ENCODE assay signal across 14 cellular contexts in the genomic region with DNA sequence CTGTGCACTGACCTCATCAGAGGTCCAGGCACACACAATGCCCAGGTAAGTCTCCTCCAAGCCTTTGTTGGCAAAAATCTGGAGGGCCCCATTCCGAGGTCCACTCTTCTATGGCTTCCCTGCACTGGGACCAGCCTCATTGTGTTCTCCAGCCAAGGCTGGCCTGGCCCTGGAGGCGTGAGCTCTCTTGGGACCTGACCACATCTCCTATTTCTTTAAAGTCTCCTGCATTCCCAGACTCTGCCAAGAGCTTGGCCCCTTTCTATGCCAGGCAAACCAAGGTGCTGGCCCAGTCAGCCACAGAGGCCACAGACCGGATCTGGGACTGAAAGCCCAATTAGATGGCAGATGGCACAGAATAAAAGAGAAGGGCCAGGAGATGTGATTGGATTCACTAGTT.
"Had no signal": no experiment of that assay in that cellular context is flagged by ENCODE, and none has a peak within 500 bp of the region (broad histone marks: within the 10 kb centered on the region; RNA-seq: fewer than 3 reads in every experiment).

No MANE protein-coding gene starts in this region.

- H3K4me3 Mint-ChIP-seq: activated CD8-positive, alpha-beta T cell treated with anti-CD3 and anti-CD28 coated beads for 36 hours; activated T-cell treated with anti-CD3 and anti-CD28 coated beads, Interleukin-2, amount 50 U/mL, for 4 hours; T-cell had no signal

- H3K9me3 Mint-ChIP-seq: activated CD8-positive, alpha-beta T cell treated with anti-CD3 and anti-CD28 coated beads for 36 hours; activated naive CD4-positive, alpha-beta T cell treated with anti-CD3 and anti-CD28 coated beads, Interleukin-2, amount 50 U/mL, for 72 hours; activated T-cell treated with anti-CD3 and anti-CD28 coated beads, Interleukin-2, amount 50 U/mL, for 4 hours; T-cell had no signal

- ATAC-seq: activated CD8-positive, alpha-beta T cell treated with anti-CD3 and anti-CD28 coated beads for 36 hours; activated naive CD4-positive, alpha-beta T cell treated with anti-CD3 and anti-CD28 coated beads, Interleukin-2, amount 50 U/mL, for 72 hours; activated T-cell treated with anti-CD3 and anti-CD28 coated beads, Interleukin-2, amount 50 U/mL, for 4 hours; sciatic nerve; T-cell had no signal

- H3K27ac Mint-ChIP-seq: activated CD8-positive, alpha-beta T cell treated with anti-CD3 and anti-CD28 coated beads for 36 hours; activated naive CD4-positive, alpha-beta T cell treated with anti-CD3 and anti-CD28 coated beads, Interleukin-2, amount 50 U/mL, for 72 hours; T-cell had no signal

- H3K36me3 Mint-ChIP-seq: activated naive CD4-positive, alpha-beta T cell treated with anti-CD3 and anti-CD28 coated beads, Interleukin-2, amount 50 U/mL, for 72 hours; T-cell had no signal

- DNase-seq: activated CD8-positive, alpha-beta T cell treated with anti-CD3 and anti-CD28 coated beads for 36 hours; activated gamma-delta T cell; activated T-cell treated with anti-CD3 and anti-CD28 coated beads, Interleukin-2, amount 50 U/mL, for 4 hours; central memory CD4-positive, alpha-beta T cell; dermis blood vessel endothelial cell; foreskin melanocyte; kidney glomerular epithelial cell; mesendoderm; ovary; stimulated activated CD4-positive, alpha-beta T cell treated with anti-CD3 and anti-CD28 coated beads, Interleukin-1b, Interleukin-23, amount 100 ng/mL, for 48 hours; T-cell; transverse colon had no signal

- H3K27me3 Mint-ChIP-seq: activated CD8-positive, alpha-beta T cell treated with anti-CD3 and anti-CD28 coated beads for 36 hours; T-cell had no signal
